In the genomic region with DNA sequence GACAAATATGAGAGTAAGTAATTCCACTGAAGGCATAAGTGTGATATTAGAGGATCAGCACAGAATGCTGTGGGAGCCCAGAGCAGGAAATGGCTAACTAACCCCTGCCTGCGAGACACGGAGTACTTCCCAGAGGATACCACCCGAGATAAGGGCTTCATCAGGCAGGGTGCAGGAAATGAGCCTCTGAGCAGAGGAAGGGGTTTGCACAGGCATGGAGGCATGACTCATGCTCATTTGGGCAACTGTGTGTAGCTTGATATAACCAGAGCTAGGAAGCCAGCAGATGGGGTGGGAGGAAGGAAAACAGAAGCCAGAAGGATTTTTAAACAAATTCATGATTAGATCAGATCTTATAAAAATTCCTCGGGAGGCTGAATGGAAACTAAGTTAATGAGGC, we compare ENCODE assay signal across 11 cellular contexts.
A peak's percentile ranks its signal among the peaks of the same experiment; 100 is the strongest.
DNase-seq lines count a peak whose midpoint lies in the region; ATAC-seq and TF ChIP-seq lines count a peak whose summit lies in the region.
"Had no signal": no experiment of that assay in that cellular context is flagged by ENCODE, and none has a peak within 500 bp of the region (broad histone marks: within the 10 kb centered on the region; RNA-seq: fewer than 3 reads in every experiment).

No MANE protein-coding gene starts in this region.

- no peak overlapping the region for H3K4me3 ChIP-seq in epithelial cell of esophagus (ENCODE audit: low read length)
- no peak overlapping the region for H3K4me3 ChIP-seq in gastroesophageal sphincter
- H3K4me3 ChIP-seq: uterus had no signal

- H3K9me3 Mint-ChIP-seq in activated CD4-positive, alpha-beta memory T cell treated with anti-CD3 and anti-CD28 coated beads for 36 hours: peaks cover 24% of the 10 kb centered on the region
- peaks cover 14% of the 10 kb centered on the region for H3K9me3 Mint-ChIP-seq in activated CD4-positive, alpha-beta memory T cell treated with anti-CD3 and anti-CD28 coated beads, Interleukin-2, amount 10 ng/mL, durations not matched to agents 7 days and 5 days
- peaks cover 5% of the 10 kb centered on the region for H3K9me3 Mint-ChIP-seq in CD4-positive, alpha-beta T cell

- intact Hi-C loops in activated CD4-positive, alpha-beta memory T cell treated with anti-CD3 and anti-CD28 coated beads for 36 hours (cut with micrococcal nuclease): no loop called here
- intact Hi-C loops in CD4-positive, alpha-beta T cell (cut with DNase I, micrococcal nuclease): no loop called here

- CTCF ChIA-PET in activated CD4-positive, alpha-beta memory T cell treated with anti-CD3 and anti-CD28 coated beads for 36 hours (lab: Charles Lee): no interaction called here
- CTCF ChIA-PET in activated CD4-positive, alpha-beta memory T cell treated with anti-CD3 and anti-CD28 coated beads, Interleukin-2, amount 10 ng/mL, durations not matched to agents 7 days and 5 days (lab: Charles Lee): no interaction called here
- CTCF ChIA-PET in CD4-positive, alpha-beta T cell (lab: Charles Lee): no interaction called here

- H3K27me3 ChIP-seq in CD4-positive, alpha-beta T cell (ENCODE audit: control insufficient read depth, insufficient read depth, low read length): no peaks in the 10 kb centered on the region
- H3K27me3 ChIP-seq in gastroesophageal sphincter: no peaks in the 10 kb centered on the region
- H3K27me3 ChIP-seq: uterus had no signal

- H3K4me1 ChIP-seq in gastroesophageal sphincter: no peaks in the 10 kb centered on the region
- H3K4me1 ChIP-seq: uterus had no signal

- H3K27ac Mint-ChIP-seq in activated CD4-positive, alpha-beta memory T cell treated with anti-CD3 and anti-CD28 coated beads for 36 hours: no peak overlapping the region
- H3K27ac Mint-ChIP-seq in activated CD4-positive, alpha-beta memory T cell treated with anti-CD3 and anti-CD28 coated beads, Interleukin-2, amount 10 ng/mL, durations not matched to agents 7 days and 5 days: no peak overlapping the region
- H3K27ac Mint-ChIP-seq in CD4-positive, alpha-beta T cell: no peak overlapping the region
- H3K27ac Mint-ChIP-seq: B cell had no signal

- peaks cover 5% of the 10 kb centered on the region for H3K4me1 Mint-ChIP-seq in activated CD4-positive, alpha-beta memory T cell treated with anti-CD3 and anti-CD28 coated beads for 36 hours (ENCODE audit: low read depth)
- peaks cover 6% of the 10 kb centered on the region for H3K4me1 Mint-ChIP-seq in activated CD4-positive, alpha-beta memory T cell treated with anti-CD3 and anti-CD28 coated beads, Interleukin-2, amount 10 ng/mL, durations not matched to agents 7 days and 5 days
- peaks cover 4% of the 10 kb centered on the region for H3K4me1 Mint-ChIP-seq in CD4-positive, alpha-beta T cell (ENCODE audit: low read depth)
- H3K4me1 Mint-ChIP-seq: B cell had no signal

- ATAC-seq in CD4-positive, alpha-beta T cell (ENCODE audit: poor library complexity): no peak
- ATAC-seq in gastroesophageal sphincter: no peak

- H3K4me3 Mint-ChIP-seq in activated CD4-positive, alpha-beta memory T cell treated with anti-CD3 and anti-CD28 coated beads for 36 hours: no peak overlapping the region
- H3K4me3 Mint-ChIP-seq in activated CD4-positive, alpha-beta memory T cell treated with anti-CD3 and anti-CD28 coated beads, Interleukin-2, amount 10 ng/mL, durations not matched to agents 7 days and 5 days: no peak overlapping the region
- no peak overlapping the region for H3K4me3 Mint-ChIP-seq in CD4-positive, alpha-beta T cell
- H3K4me3 Mint-ChIP-seq: B cell had no signal

- no peak for TF ChIP-seq CTCF in epithelial cell of esophagus (IDR thresholded peaks at IDR 0.05; ENCODE audit: insufficient read depth, low read depth, low read length, missing control alignments)
- TF ChIP-seq CTCF in CD4-positive, alpha-beta T cell (IDR thresholded peaks at IDR 0.05): no peak
- TF ChIP-seq CTCF in gastroesophageal sphincter (IDR thresholded peaks at IDR 0.05): no peak

- TF ChIP-seq POLR2A in gastroesophageal sphincter (IDR thresholded peaks at IDR 0.05): no peak

- POLR2A ChIA-PET in activated CD4-positive, alpha-beta memory T cell treated with anti-CD3 and anti-CD28 coated beads for 36 hours (lab: Charles Lee): no interaction called here
- POLR2A ChIA-PET in activated CD4-positive, alpha-beta memory T cell treated with anti-CD3 and anti-CD28 coated beads, Interleukin-2, amount 10 ng/mL, durations not matched to agents 7 days and 5 days (lab: Charles Lee): no interaction called here
- POLR2A ChIA-PET in CD4-positive, alpha-beta T cell (lab: Charles Lee): interaction anchor here (0.6 to 1.3 kb wide), 2 partner anchors 12 to 185 kb away, joined by 3 read pairs; no protein-coding TSS in a partner anchor

- H3K27me3 Mint-ChIP-seq in activated CD4-positive, alpha-beta memory T cell treated with anti-CD3 and anti-CD28 coated beads for 36 hours: no peaks in the 10 kb centered on the region
- no peaks in the 10 kb centered on the region for H3K27me3 Mint-ChIP-seq in activated CD4-positive, alpha-beta memory T cell treated with anti-CD3 and anti-CD28 coated beads, Interleukin-2, amount 10 ng/mL, durations not matched to agents 7 days and 5 days
- no peaks in the 10 kb centered on the region for H3K27me3 Mint-ChIP-seq in CD4-positive, alpha-beta T cell

- peaks cover 6% of the 10 kb centered on the region for H3K36me3 Mint-ChIP-seq in activated CD4-positive, alpha-beta memory T cell treated with anti-CD3 and anti-CD28 coated beads for 36 hours
- peaks cover 3% of the 10 kb centered on the region for H3K36me3 Mint-ChIP-seq in activated CD4-positive, alpha-beta memory T cell treated with anti-CD3 and anti-CD28 coated beads, Interleukin-2, amount 10 ng/mL, durations not matched to agents 7 days and 5 days (ENCODE audit: low read depth)
- no peaks in the 10 kb centered on the region for H3K36me3 Mint-ChIP-seq in CD4-positive, alpha-beta T cell (ENCODE audit: low read depth)

- 38 to 48% methylated on average over 4 of the region's 4 CpGs for whole genome bisulfite sequencing in gastroesophageal sphincter (ENCODE audit: low coverage in 1 of 2), 2 donors

- DNase-seq in activated CD4-positive, alpha-beta memory T cell treated with anti-CD3 and anti-CD28 coated beads for 36 hours: peak; percentile 22
- no peak for DNase-seq in activated CD4-positive, alpha-beta memory T cell treated with anti-CD3 and anti-CD28 coated beads, Interleukin-2, amount 10 ng/mL, durations not matched to agents 7 days and 5 days
- DNase-seq in NCI-H69 (lab: John Stamatoyannopoulos, UW): peak; percentile 46
- peak; percentile 66 for DNase-seq in epithelial cell of esophagus (ENCODE audit: low read depth)
- DNase-seq in pulmonary artery endothelial cell (ENCODE audit: low read depth, low spot score): peak; percentile 96
- DNase-seq in NCI-H2029 treated with DMSO at 0.1 percent for 48 hours (lab: John Stamatoyannopoulos, UW): no peak
- DNase-seq in CD4-positive, alpha-beta T cell: no peak
- DNase-seq: activated gamma-delta T cell treated with Interleukin-2 at 50 U/mL for 16 hours had no signal

- no peaks in the 10 kb centered on the region for H3K36me3 ChIP-seq in gastroesophageal sphincter
- H3K36me3 ChIP-seq: uterus had no signal

- H3K9me3 ChIP-seq in CD4-positive, alpha-beta T cell (ENCODE audit: control insufficient read depth, low read length): no peaks in the 10 kb centered on the region
- peaks cover 0 to 15% (median 0%) of the 10 kb centered on the region in 3 donors for H3K9me3 ChIP-seq in gastroesophageal sphincter
- H3K9me3 ChIP-seq: uterus had no signal

- TF ChIP-seq EP300 in gastroesophageal sphincter (IDR thresholded peaks at IDR 0.05): no peak

- H3K27ac ChIP-seq in CD4-positive, alpha-beta T cell (ENCODE audit: low read depth, low read length): no peak overlapping the region
- H3K27ac ChIP-seq in gastroesophageal sphincter: no peak overlapping the region
- H3K27ac ChIP-seq: uterus had no signal

Comparison
In these comparisons a context has a peak if more than half of its experiments do, and no peak if none do; other contexts are left out.
1. DNase-seq: peak in activated CD4-positive, alpha-beta memory T cell treated with anti-CD3 and anti-CD28 coated beads for 36 hours (single experiment), NCI-H69 (single experiment), epithelial cell of esophagus (single experiment) and pulmonary artery endothelial cell (single experiment); none in activated CD4-positive, alpha-beta memory T cell treated with anti-CD3 and anti-CD28 coated beads, Interleukin-2, amount 10 ng/mL, durations not matched to agents 7 days and 5 days (single experiment), NCI-H2029 treated with DMSO at 0.1 percent for 48 hours (single experiment) and CD4-positive, alpha-beta T cell (0 of 10).